Comparison of ENCODE assay signal across 21 cellular contexts in the genomic region with DNA sequence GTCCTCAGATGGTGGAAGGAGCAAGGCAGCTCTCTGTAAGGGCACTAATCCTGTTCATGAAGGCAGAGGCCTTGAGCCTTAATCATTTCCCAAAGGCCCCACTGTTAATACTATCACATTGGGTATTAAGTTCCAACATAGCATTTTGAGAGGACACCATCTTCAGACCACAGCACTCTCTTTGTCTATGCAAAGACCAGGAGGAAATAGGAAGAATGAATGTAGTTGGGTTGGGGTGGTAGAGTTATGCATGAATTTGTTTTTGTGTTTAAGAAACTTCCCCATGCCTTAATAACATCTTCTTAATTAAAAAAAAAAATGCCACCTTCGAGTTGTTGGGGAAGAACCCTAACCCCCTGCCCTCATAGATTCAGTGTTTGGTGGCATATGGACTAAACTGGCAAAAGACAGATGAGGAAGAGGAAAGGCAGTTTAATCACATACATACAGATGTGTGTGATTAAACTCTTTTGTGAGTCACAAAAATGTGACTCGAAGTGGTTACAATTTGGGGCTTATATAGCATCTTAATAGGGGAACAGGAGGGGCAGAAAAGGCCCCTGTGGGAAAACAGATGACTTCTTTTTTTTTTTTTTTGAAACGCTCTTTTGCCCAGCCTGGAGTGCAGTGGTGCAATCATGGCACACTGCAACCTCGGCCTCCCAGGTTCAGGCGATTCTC. TPM values are rescaled to one million over a fixed set of nuclear protein-coding genes. Genes with fewer than 3 reads are reported as not detected.
DNase-seq lines count a peak whose midpoint lies in the region; ATAC-seq and TF ChIP-seq lines count a peak whose summit lies in the region.
"Had no signal": no experiment of that assay in that cellular context is flagged by ENCODE, and none has a peak within 500 bp of the region (broad histone marks: within the 10 kb centered on the region; RNA-seq: fewer than 3 reads in every experiment).

No MANE protein-coding gene starts in this region.

- H3K4me1 Mint-ChIP-seq in CD4-positive, alpha-beta T cell (ENCODE audit: low read depth): peaks cover 53% of the 10 kb centered on the region
- H3K4me1 Mint-ChIP-seq in HFFc6 (ENCODE audit: low read depth) (peaks cover 44% of the 10 kb centered on the region), T-helper 17 cell (peaks cover 37% of the 10 kb centered on the region), glutamatergic neuron (ENCODE audit: low read depth, unreplicated experiment) (peaks cover 3% of the 10 kb centered on the region)

- POLR2A ChIA-PET in CD4-positive, alpha-beta T cell (lab: Charles Lee): no interaction called here
- POLR2A ChIA-PET in RWPE1 (lab: Yijun Ruan, JAX; ENCODE audit: low non-redundant PET): no interaction called here

- no peaks in the 10 kb centered on the region for H3K9me3 ChIP-seq in CD4-positive, alpha-beta T cell (ENCODE audit: control insufficient read depth, low read length)
- no peaks in the 10 kb centered on the region for H3K9me3 ChIP-seq in T-helper 17 cell (ENCODE audit: control insufficient read depth, low read length, poor library complexity, severe bottlenecking)
- H3K9me3 ChIP-seq in tibial artery: no peaks in the 10 kb centered on the region
- H3K9me3 ChIP-seq: esophagus squamous epithelium, lower lobe of right lung had no signal

- peaks cover 68% of the 10 kb centered on the region for H3K36me3 Mint-ChIP-seq in CD4-positive, alpha-beta T cell (ENCODE audit: low read depth)
- peaks cover 39% of the 10 kb centered on the region for H3K36me3 Mint-ChIP-seq in HFFc6 (ENCODE audit: low read depth)
- H3K36me3 Mint-ChIP-seq in T-helper 17 cell (ENCODE audit: low read depth): peaks cover 10% of the 10 kb centered on the region
- peaks cover 5% of the 10 kb centered on the region for H3K36me3 Mint-ChIP-seq in glutamatergic neuron (ENCODE audit: unreplicated experiment)

- no peak for TF ChIP-seq CTCF in CD4-positive, alpha-beta T cell (IDR thresholded peaks at IDR 0.05)
- no peak for TF ChIP-seq CTCF in HFFc6 (IDR thresholded peaks at IDR 0.05)
- no peak for TF ChIP-seq CTCF in glutamatergic neuron (IDR thresholded peaks at IDR 0.05; ENCODE audit: partially characterized antibody, unreplicated experiment)
- no peak for TF ChIP-seq CTCF in tibial artery (IDR thresholded peaks at IDR 0.05)
- no peak for TF ChIP-seq CTCF in RWPE1 (conservative IDR thresholded peaks at IDR 0.05; ENCODE audit: low read depth)

- no peak overlapping the region for H3K27ac ChIP-seq in CD4-positive, alpha-beta T cell (ENCODE audit: low read depth, low read length)
- H3K27ac ChIP-seq in tibial artery (no peak overlapping the region), RWPE1 (no peak overlapping the region)
- H3K27ac ChIP-seq: esophagus squamous epithelium, lower lobe of right lung had no signal

- ATAC-seq in CD4-positive, alpha-beta T cell (ENCODE audit: poor library complexity): no peak
- ATAC-seq in T-helper 17 cell (no peak), GM18907 (IDR thresholded peaks at IDR 0.05; ENCODE audit: unreplicated experiment) (no peak)
- ATAC-seq: activated CD8-positive, alpha-beta T cell treated with anti-CD3 and anti-CD28 coated beads, Interleukin-2, amount 10 ng/mL, durations not matched to agents 7 days and 5 days; lower lobe of right lung had no signal

- no peak overlapping the region for H3K4me3 Mint-ChIP-seq in CD4-positive, alpha-beta T cell
- H3K4me3 Mint-ChIP-seq in HFFc6 (peak overlapping the region; percentile 21; the same call in 1 of the 2 replicates), T-helper 17 cell (no peak overlapping the region), glutamatergic neuron (ENCODE audit: unreplicated experiment) (peak overlapping the region; percentile 2)
- H3K4me3 Mint-ChIP-seq: activated CD8-positive, alpha-beta T cell treated with anti-CD3 and anti-CD28 coated beads, Interleukin-2, amount 10 ng/mL, durations not matched to agents 7 days and 5 days; brain; type B pancreatic cell had no signal

- peaks cover 30 to 62% (median 41%) of the 10 kb centered on the region in 3 donors for H3K36me3 ChIP-seq in tibial artery

- peaks cover 0 to 14% (median 4%) of the 10 kb centered on the region in 4 donors for H3K4me1 ChIP-seq in tibial artery

- intact Hi-C loops in CD4-positive, alpha-beta T cell (cut with DNase I, micrococcal nuclease): no loop called here
- intact Hi-C loops in tibial artery (cut with DNase I; ENCODE audit: low total_unique reads): no loop called here

- no peak for DNase-seq in CD4-positive, alpha-beta T cell
- DNase-seq in HFFc6 (peak; percentile 44), T-helper 17 cell (no peak), glutamatergic neuron (no peak), tibial artery (no peak), DMS 273 treated with DMSO at 0.1 percent for 48 hours (lab: John Stamatoyannopoulos, UW) (no peak), RWPE1 (ENCODE audit: low spot score) (no peak)
- DNase-seq: activated CD8-positive, alpha-beta T cell treated with anti-CD3 and anti-CD28 coated beads, Interleukin-2, amount 10 ng/mL, durations not matched to agents 7 days and 5 days; activated effector memory CD4-positive, alpha-beta T cell treated with anti-CD3 and anti-CD28 coated beads, Interleukin-2, amount 50 U/mL, for 16 hours; CD4-positive, alpha-beta memory T cell; dermis blood vessel endothelial cell; esophagus squamous epithelium; GF-D8; lower lobe of right lung; NCI-H2029 treated with DMSO at 0.1 percent for 48 hours; SIG-M5; stimulated activated CD4-positive, alpha-beta T cell treated with anti-CD3 and anti-CD28 coated beads, Interleukin-2, amount 100 ng/mL, for 24 hours had no signal

- H3K9me3 Mint-ChIP-seq in CD4-positive, alpha-beta T cell: no peaks in the 10 kb centered on the region
- H3K9me3 Mint-ChIP-seq in HFFc6 (no peaks in the 10 kb centered on the region), glutamatergic neuron (ENCODE audit: unreplicated experiment) (no peaks in the 10 kb centered on the region)
- H3K9me3 Mint-ChIP-seq: brain; CD4-positive, alpha-beta memory T cell; type B pancreatic cell had no signal

- H3K27ac Mint-ChIP-seq in CD4-positive, alpha-beta T cell: peak overlapping the region; percentile 40
- H3K27ac Mint-ChIP-seq in HFFc6 (peak overlapping the region; percentile 64), T-helper 17 cell (peak overlapping the region; percentile 47), glutamatergic neuron (ENCODE audit: unreplicated experiment) (no peak overlapping the region)
- H3K27ac Mint-ChIP-seq: activated CD8-positive, alpha-beta T cell treated with anti-CD3 and anti-CD28 coated beads, Interleukin-2, amount 10 ng/mL, durations not matched to agents 7 days and 5 days; brain; type B pancreatic cell had no signal

- no peaks in the 10 kb centered on the region for H3K27me3 ChIP-seq in CD4-positive, alpha-beta T cell (ENCODE audit: control insufficient read depth, insufficient read depth, low read length)
- no peaks in the 10 kb centered on the region for H3K27me3 ChIP-seq in tibial artery
- H3K27me3 ChIP-seq: esophagus squamous epithelium had no signal

- no peak overlapping the region for H3K4me3 ChIP-seq in tibial artery
- H3K4me3 ChIP-seq: esophagus squamous epithelium, lower lobe of right lung had no signal

- CTCF ChIA-PET in CD4-positive, alpha-beta T cell (lab: Charles Lee): interaction anchor here (0.7 kb wide), 1 partner anchor 502 kb away, joined by 4 read pairs; no protein-coding TSS in a partner anchor
- CTCF ChIA-PET in RWPE1 (lab: Yijun Ruan, JAX): no interaction called here

- H3K27me3 Mint-ChIP-seq in CD4-positive, alpha-beta T cell: no peaks in the 10 kb centered on the region
- H3K27me3 Mint-ChIP-seq in HFFc6 (ENCODE audit: insufficient read depth) (no peaks in the 10 kb centered on the region; the same call in 1 of the 2 replicates), T-helper 17 cell (no peaks in the 10 kb centered on the region), glutamatergic neuron (ENCODE audit: unreplicated experiment) (peaks cover 3% of the 10 kb centered on the region)
- H3K27me3 Mint-ChIP-seq: brain; CD4-positive, alpha-beta memory T cell; type B pancreatic cell had no signal

RNA-seq across cellular contexts. Expression of a gene that starts 35.0 kb away (rescaled TPM):
- total RNA-seq in CD4-positive, alpha-beta T cell: not detected
- not detected for total RNA-seq in HFFc6 (2021; fragmentation: NEBNext Ultra II Directional; extraction: Animal tissue kit (Norgen Biotek cat#: 25700))
- total RNA-seq in T-helper 17 cell (not detected), glutamatergic neuron (ENCODE audit: unreplicated experiment) (not detected)
- total RNA-seq: activated CD8-positive, alpha-beta T cell treated with anti-CD3 and anti-CD28 coated beads, Interleukin-2, amount 10 ng/mL, durations not matched to agents 7 days and 5 days; CD4-positive, alpha-beta memory T cell; dermis blood vessel endothelial cell; H4; lower lobe of right lung had no signal

RNA-seq across cellular contexts. Expression of a gene that starts 59.0 kb away (rescaled TPM):
- 10 to 100 TPM; 24.9 to 25.5 TPM for total RNA-seq in CD4-positive, alpha-beta T cell
- 10 to 100 TPM; 20.4 to 27.2 (median 23.1) TPM for total RNA-seq in HFFc6 (2021; fragmentation: NEBNext Ultra II Directional; extraction: Animal tissue kit (Norgen Biotek cat#: 25700))
- total RNA-seq in T-helper 17 cell (10 to 100 TPM; 26.3 to 27.9 TPM), glutamatergic neuron (ENCODE audit: unreplicated experiment) (76.0 TPM)

Comparison
In these comparisons a context has a peak if more than half of its experiments do, and no peak if none do; other contexts are left out.
1. H3K4me3 Mint-ChIP-seq: peak in HFFc6 (single experiment) and glutamatergic neuron (single experiment); none in CD4-positive, alpha-beta T cell (single experiment) and T-helper 17 cell (single experiment).